39 cellular contexts compared by ENCODE assay signal in the genomic region with DNA sequence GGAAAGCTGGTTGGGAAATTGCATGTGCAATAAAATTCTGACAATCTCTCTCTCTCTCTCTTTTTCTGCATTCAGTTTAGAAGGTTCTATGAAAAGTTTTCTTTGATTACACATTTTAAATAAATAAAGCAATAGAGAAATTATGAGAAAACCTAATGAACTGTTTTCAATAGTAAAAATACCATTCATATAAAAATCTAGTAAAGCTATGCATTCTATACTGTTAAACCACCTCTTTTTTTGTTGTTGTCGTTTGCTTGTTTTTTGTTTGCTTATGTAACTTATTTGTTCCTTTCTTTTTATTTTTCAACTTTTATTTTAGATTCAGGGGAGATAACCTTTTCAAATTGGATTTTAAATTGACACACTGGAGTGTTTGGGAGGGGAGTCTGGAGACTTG. TPM values are rescaled to one million over a fixed set of nuclear protein-coding genes. Genes with fewer than 3 reads are reported as not detected.
"Had no signal": no experiment of that assay in that cellular context is flagged by ENCODE, and none has a peak within 500 bp of the region (broad histone marks: within the 10 kb centered on the region; RNA-seq: fewer than 3 reads in every experiment).

No MANE protein-coding gene starts in this region.

- H3K9me3 ChIP-seq: adrenal gland, body of pancreas, colonic mucosa, esophagus squamous epithelium had no signal

- H3K27ac Mint-ChIP-seq: activated CD8-positive, alpha-beta T cell treated with anti-CD3 and anti-CD28 coated beads for 36 hours; activated naive CD4-positive, alpha-beta T cell treated with anti-CD3 and anti-CD28 coated beads for 36 hours; activated naive CD4-positive, alpha-beta T cell treated with anti-CD3 and anti-CD28 coated beads, Interleukin-2, amount 50 U/mL, for 24 hours; activated naive CD8-positive, alpha-beta T cell treated with anti-CD3 and anti-CD28 coated beads for 36 hours; activated naive CD8-positive, alpha-beta T cell treated with anti-CD3 and anti-CD28 coated beads, Interleukin-2, amount 50 U/mL, for 24 hours; activated T-helper 1 cell treated with anti-CD3 and anti-CD28 coated beads, Interleukin-12 subunit alpha, Interleukin-12 subunit beta, Interleukin-2, Interleukin-4 antibody, amounts not matched to agents 30 ng/mL and 10 ng/mL and 1 ng/mL, durations not matched to agents 14 hours and 24 hours and 36 hours; activated T-helper 2 cell treated with anti-CD3 and anti-CD28 coated beads, Interferon-gamma antibody, Interleukin-2, Interleukin-4, amounts not matched to agents 10 μg/mL and 5 μg/mL and 100 μg/mL, durations not matched to agents 14 hours and 24 hours and 36 hours; WTC11 had no signal

- ATAC-seq: activated CD8-positive, alpha-beta T cell treated with anti-CD3 and anti-CD28 coated beads for 36 hours; activated naive CD8-positive, alpha-beta T cell treated with anti-CD3 and anti-CD28 coated beads, Interleukin-2, amount 50 U/mL, for 24 hours; body of pancreas; gastroesophageal sphincter; heart right ventricle; WTC11 had no signal

- H3K36me3 ChIP-seq: adrenal gland, colonic mucosa, esophagus squamous epithelium, gastroesophageal sphincter, heart right ventricle had no signal

- H3K4me3 Mint-ChIP-seq: activated CD8-positive, alpha-beta T cell treated with anti-CD3 and anti-CD28 coated beads for 36 hours; activated naive CD4-positive, alpha-beta T cell treated with anti-CD3 and anti-CD28 coated beads for 36 hours; activated naive CD4-positive, alpha-beta T cell treated with anti-CD3 and anti-CD28 coated beads, Interleukin-2, amount 50 U/mL, for 24 hours; activated naive CD8-positive, alpha-beta T cell treated with anti-CD3 and anti-CD28 coated beads for 36 hours; activated naive CD8-positive, alpha-beta T cell treated with anti-CD3 and anti-CD28 coated beads, Interleukin-2, amount 50 U/mL, for 24 hours; activated T-helper 1 cell treated with anti-CD3 and anti-CD28 coated beads, Interleukin-12 subunit alpha, Interleukin-12 subunit beta, Interleukin-2, Interleukin-4 antibody, amounts not matched to agents 30 ng/mL and 10 ng/mL and 1 ng/mL, durations not matched to agents 14 hours and 24 hours and 36 hours; WTC11 had no signal

- H3K27ac ChIP-seq: adrenal gland, body of pancreas, colonic mucosa, epithelial cell of prostate, esophagus squamous epithelium, gastroesophageal sphincter, heart right ventricle, hepatocyte, VCaP had no signal

- DNase-seq: activated CD4-positive, alpha-beta T cell treated with anti-CD3 and anti-CD28 coated beads for 48 hours; activated CD4-positive, alpha-beta T cell treated with anti-CD3 and anti-CD28 coated beads, Interleukin-2, amount 50 U/mL, for 1 hour; activated CD4-positive, alpha-beta T cell treated with anti-CD3 and anti-CD28 coated beads, Interleukin-2, amount 50 U/mL, for 48 hours; activated CD8-positive, alpha-beta memory T cell treated with anti-CD3 and anti-CD28 coated beads for 24 hours; activated CD8-positive, alpha-beta memory T cell treated with anti-CD3 and anti-CD28 coated beads, Interleukin-2, amount 50 U/mL, for 4 hours; activated CD8-positive, alpha-beta T cell treated with anti-CD3 and anti-CD28 coated beads for 36 hours; activated effector memory CD4-positive, alpha-beta T cell treated with anti-CD3 and anti-CD28 coated beads, Interleukin-2, amount 50 U/mL, for 16 hours; activated naive CD4-positive, alpha-beta T cell treated with anti-CD3 and anti-CD28 coated beads for 36 hours; activated naive CD8-positive, alpha-beta T cell treated with anti-CD3 and anti-CD28 coated beads for 36 hours; activated naive CD8-positive, alpha-beta T cell treated with anti-CD3 and anti-CD28 coated beads, Interleukin-2, amount 50 U/mL, for 24 hours; activated T-cell treated with anti-CD3 and anti-CD28 coated beads, Interleukin-2, amount 50 U/mL, for 1 hour; activated T-cell treated with anti-CD3 and anti-CD28 coated beads, Interleukin-2, amount 50 U/mL, for 48 hours; adrenal gland; amygdala; aorta; body of pancreas; caudate nucleus; colonic mucosa; effector CD8-positive, alpha-beta T cell; esophagus squamous epithelium; foreskin melanocyte; T-helper 2 cell had no signal

- H3K4me3 ChIP-seq: adrenal gland, body of pancreas, colonic mucosa, esophagus squamous epithelium, gastroesophageal sphincter, heart right ventricle, hepatocyte had no signal

- H3K27me3 ChIP-seq: adrenal gland, body of pancreas, colonic mucosa, esophagus squamous epithelium, heart right ventricle, hepatocyte had no signal

- H3K36me3 Mint-ChIP-seq: activated naive CD4-positive, alpha-beta T cell treated with anti-CD3 and anti-CD28 coated beads, Interleukin-2, amount 50 U/mL, for 24 hours; activated naive CD8-positive, alpha-beta T cell treated with anti-CD3 and anti-CD28 coated beads for 36 hours had no signal

- H3K9me3 Mint-ChIP-seq: activated naive CD4-positive, alpha-beta T cell treated with anti-CD3 and anti-CD28 coated beads for 36 hours; activated T-helper 1 cell treated with anti-CD3 and anti-CD28 coated beads, Interleukin-12 subunit alpha, Interleukin-12 subunit beta, Interleukin-2, Interleukin-4 antibody, amounts not matched to agents 30 ng/mL and 10 ng/mL and 1 ng/mL, durations not matched to agents 14 hours and 24 hours and 36 hours had no signal

- H3K4me2 ChIP-seq: hepatocyte had no signal

- H3K79me2 ChIP-seq: hepatocyte had no signal

- H2AFZ ChIP-seq: hepatocyte had no signal

- H3K4me1 Mint-ChIP-seq: activated naive CD4-positive, alpha-beta T cell treated with anti-CD3 and anti-CD28 coated beads, Interleukin-2, amount 50 U/mL, for 24 hours; activated naive CD8-positive, alpha-beta T cell treated with anti-CD3 and anti-CD28 coated beads for 36 hours had no signal

- FAIRE-seq: endometrium, endothelial cell of umbilical vein had no signal

- H3K4me1 ChIP-seq: adrenal gland, body of pancreas, colonic mucosa, esophagus squamous epithelium, gastroesophageal sphincter, heart right ventricle had no signal

- H3K27me3 Mint-ChIP-seq: activated CD8-positive, alpha-beta T cell treated with anti-CD3 and anti-CD28 coated beads for 36 hours; activated naive CD8-positive, alpha-beta T cell treated with anti-CD3 and anti-CD28 coated beads for 36 hours; activated naive CD8-positive, alpha-beta T cell treated with anti-CD3 and anti-CD28 coated beads, Interleukin-2, amount 50 U/mL, for 24 hours had no signal

RNA-seq across cellular contexts. Expression of a gene that starts 14.1 kb away (rescaled TPM):
- total RNA-seq: activated CD8-positive, alpha-beta T cell treated with anti-CD3 and anti-CD28 coated beads for 36 hours; activated naive CD4-positive, alpha-beta T cell treated with anti-CD3 and anti-CD28 coated beads for 36 hours; activated naive CD8-positive, alpha-beta T cell treated with anti-CD3 and anti-CD28 coated beads for 36 hours; activated T-helper 1 cell treated with anti-CD3 and anti-CD28 coated beads, Interleukin-12 subunit alpha, Interleukin-12 subunit beta, Interleukin-2, Interleukin-4 antibody, amounts not matched to agents 30 ng/mL and 10 ng/mL and 1 ng/mL, durations not matched to agents 14 hours and 24 hours and 36 hours; activated T-helper 2 cell treated with anti-CD3 and anti-CD28 coated beads, Interferon-gamma antibody, Interleukin-2, Interleukin-4, amounts not matched to agents 10 μg/mL and 5 μg/mL and 100 μg/mL, durations not matched to agents 14 hours and 24 hours and 36 hours; adrenal gland; aorta; body of pancreas; chondrocyte; colonic mucosa; dermis microvascular lymphatic vessel endothelial cell; endothelial cell of umbilical vein; esophagus squamous epithelium; fibroblast of lung; fibroblast of villous mesenchyme; gastroesophageal sphincter; glomerular endothelial cell; heart right ventricle; hepatocyte; WTC11 had no signal
- polyA plus RNA-seq: aorta, endothelial cell of umbilical vein, esophagus, fibroblast of lung, heart right ventricle, hepatocyte had no signal

RNA-seq across cellular contexts. Expression of a gene that starts 56.1 kb away (rescaled TPM):
- total RNA-seq: activated T-helper 1 cell treated with anti-CD3 and anti-CD28 coated beads, Interleukin-12 subunit alpha, Interleukin-12 subunit beta, Interleukin-2, Interleukin-4 antibody, amounts not matched to agents 30 ng/mL and 10 ng/mL and 1 ng/mL, durations not matched to agents 14 hours and 24 hours and 36 hours had no signal
- polyA plus RNA-seq: hepatocyte had no signal
